24 cellular contexts compared by ENCODE assay signal in the genomic region with DNA sequence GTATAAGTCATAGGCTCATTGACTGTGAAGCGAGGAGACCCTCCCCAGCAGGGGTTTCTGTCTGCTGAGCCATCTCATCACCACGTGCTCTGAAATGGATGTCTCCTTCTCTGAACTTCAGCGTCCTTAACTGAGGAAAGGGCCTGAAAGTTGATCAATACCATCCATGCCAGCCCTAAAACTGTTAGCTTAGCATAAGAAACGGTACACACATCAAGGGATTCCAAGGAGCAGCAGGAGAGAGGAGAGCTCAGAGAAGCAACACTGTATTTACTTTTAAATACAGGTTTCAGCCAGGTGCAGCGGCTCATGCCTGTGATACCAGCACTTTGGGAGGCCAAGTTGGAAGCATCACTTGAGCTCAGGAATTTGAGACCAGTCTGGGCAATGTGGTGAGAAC.
"Had no signal": no experiment of that assay in that cellular context is flagged by ENCODE, and none has a peak within 500 bp of the region (broad histone marks: within the 10 kb centered on the region; RNA-seq: fewer than 3 reads in every experiment).

No MANE protein-coding gene starts in this region.

- ATAC-seq: activated CD8-positive, alpha-beta T cell treated with anti-CD3 and anti-CD28 coated beads, Interleukin-2, amount 10 ng/mL, durations not matched to agents 7 days and 5 days; activated naive CD8-positive, alpha-beta T cell treated with anti-CD3 and anti-CD28 coated beads, Interleukin-2, amount 50 U/mL, for 24 hours; gastroesophageal sphincter; right lobe of liver; stimulated activated effector memory CD8-positive, alpha-beta T cell treated with anti-CD3 and anti-CD28 coated beads, Interleukin-12 subunit alpha, Interleukin-12 subunit beta, amount 100 ng/mL, for 72 hours had no signal

- H3K79me2 ChIP-seq: parathyroid adenoma had no signal

- H3K27me3 ChIP-seq: gastroesophageal sphincter, right lobe of liver, stomach, tibial nerve, uterus had no signal

- H3K9me3 ChIP-seq: right lobe of liver had no signal

- H3K36me3 Mint-ChIP-seq: stimulated activated effector memory CD8-positive, alpha-beta T cell treated with anti-CD3 and anti-CD28 coated beads, Interleukin-12 subunit alpha, Interleukin-12 subunit beta, amount 100 ng/mL, for 72 hours had no signal

- H2AFZ ChIP-seq: parathyroid adenoma had no signal

- H3K27ac Mint-ChIP-seq: activated CD8-positive, alpha-beta T cell treated with anti-CD3 and anti-CD28 coated beads, Interleukin-2, amount 10 ng/mL, durations not matched to agents 7 days and 5 days; memory B cell; nephron; stimulated activated effector memory CD8-positive, alpha-beta T cell treated with anti-CD3 and anti-CD28 coated beads, Interleukin-12 subunit alpha, Interleukin-12 subunit beta, amount 100 ng/mL, for 72 hours had no signal

- H3K36me3 ChIP-seq: gastroesophageal sphincter, right lobe of liver, stomach, suprapubic skin, tibial nerve, uterus, WERI-Rb-1 had no signal

- DNase-seq: activated CD4-positive, alpha-beta T cell treated with anti-CD3 and anti-CD28 coated beads for 1 hour; activated CD4-positive, alpha-beta T cell treated with anti-CD3 and anti-CD28 coated beads, Interleukin-2, amount 50 U/mL, for 1 hour; activated CD8-positive, alpha-beta T cell treated with anti-CD3 and anti-CD28 coated beads, Interleukin-2, amount 10 ng/mL, durations not matched to agents 7 days and 5 days; activated gamma-delta T cell; activated naive CD4-positive, alpha-beta T cell treated with anti-CD3 and anti-CD28 coated beads, Interleukin-2, amount 50 U/mL, for 16 hours; activated naive CD8-positive, alpha-beta T cell treated with anti-CD3 and anti-CD28 coated beads, Interleukin-2, amount 50 U/mL, for 24 hours; cerebellar nuclear complex; effector CD4-positive, alpha-beta T cell; hypothalamus; right lobe of liver; stimulated activated CD4-positive, alpha-beta T cell treated with anti-CD3 and anti-CD28 coated beads, Interleukin-1b, Interleukin-23, amount 100 ng/mL, for 48 hours; stomach; T-helper 1 cell; uterus; WERI-Rb-1 had no signal

- H3K4me1 ChIP-seq: gastroesophageal sphincter, parathyroid adenoma, right lobe of liver, stomach, suprapubic skin, tibial nerve, uterus had no signal

- H3K4me3 ChIP-seq: gastroesophageal sphincter, right lobe of liver, skin epidermis, stomach, suprapubic skin, tibial nerve, uterus had no signal

- H3K27me3 Mint-ChIP-seq: activated naive CD8-positive, alpha-beta T cell treated with anti-CD3 and anti-CD28 coated beads, Interleukin-2, amount 50 U/mL, for 24 hours had no signal

- H3K4me3 Mint-ChIP-seq: activated CD8-positive, alpha-beta T cell treated with anti-CD3 and anti-CD28 coated beads, Interleukin-2, amount 10 ng/mL, durations not matched to agents 7 days and 5 days; activated naive CD8-positive, alpha-beta T cell treated with anti-CD3 and anti-CD28 coated beads, Interleukin-2, amount 50 U/mL, for 24 hours; memory B cell; nephron; stimulated activated effector memory CD8-positive, alpha-beta T cell treated with anti-CD3 and anti-CD28 coated beads, Interleukin-12 subunit alpha, Interleukin-12 subunit beta, amount 100 ng/mL, for 72 hours had no signal

- H3K4me1 Mint-ChIP-seq: activated naive CD8-positive, alpha-beta T cell treated with anti-CD3 and anti-CD28 coated beads, Interleukin-2, amount 50 U/mL, for 24 hours; memory B cell; nephron; stimulated activated effector memory CD8-positive, alpha-beta T cell treated with anti-CD3 and anti-CD28 coated beads, Interleukin-12 subunit alpha, Interleukin-12 subunit beta, amount 100 ng/mL, for 72 hours had no signal

- FAIRE-seq: TTC549 had no signal

- H3K27ac ChIP-seq: gastroesophageal sphincter, parathyroid adenoma, right lobe of liver, skin epidermis, stomach, suprapubic skin, tibial nerve, uterus, WERI-Rb-1 had no signal
